ENCODE assay signal across 11 cellular contexts in genomic region chr16:16062023-16062932, GRCh38.
DNase-seq lines count a peak whose midpoint lies in the region; ATAC-seq and TF ChIP-seq lines count a peak whose summit lies in the region.
"Had no signal": no experiment of that assay in that cellular context is flagged by ENCODE, and none has a peak within 500 bp of the region (broad histone marks: within the 10 kb centered on the region; RNA-seq: fewer than 3 reads in every experiment).

No MANE protein-coding gene starts in this region.

- H3K79me2 ChIP-seq in SU-DHL-6 (ENCODE audit: insufficient read depth, low read length): no peaks in the 10 kb centered on the region

- H3K4me1 Mint-ChIP-seq in progenitor cell of endocrine pancreas (ENCODE audit: low read depth): no peaks in the 10 kb centered on the region

- no peak overlapping the region for H3K27ac Mint-ChIP-seq in progenitor cell of endocrine pancreas

- peak; percentile 12 for DNase-seq in stimulated activated CD4-positive, alpha-beta T cell treated with anti-CD3 and anti-CD28 coated beads, Interleukin-15, amount 100 ng/mL, for 24 hours
- DNase-seq in stimulated activated CD4-positive, alpha-beta T cell treated with anti-CD3 and anti-CD28 coated beads, Interleukin-12 subunit alpha, Interleukin-12 subunit beta, amount 100 ng/mL, for 4 hours: no peak
- peak in 1 of 2 donors; percentile 52 for DNase-seq in cardiac muscle cell (ENCODE audit: low read depth in 1 of 2, low spot score in 1 of 2)
- no peak for DNase-seq in uterus
- DNase-seq in ovary: no peak
- no peak for DNase-seq in progenitor cell of endocrine pancreas (ENCODE audit: low spot score, unreplicated experiment)
- DNase-seq: naive B cell, NCI-H146 had no signal

- TF ChIP-seq EP300 in ovary (IDR thresholded peaks at IDR 0.05): no peak

- no peak overlapping the region for H3K4me3 Mint-ChIP-seq in progenitor cell of endocrine pancreas (ENCODE audit: low read depth)

- 71 to 74% (median 72%) methylated on average over 16 of the region's 16 CpGs for WGBS in ovary, 3 donors

- no peak overlapping the region for H3K4me2 ChIP-seq in SU-DHL-6 (ENCODE audit: low read depth, low read length, poor library complexity, severe bottlenecking)

- no peaks in the 10 kb centered on the region for H3K4me1 ChIP-seq in cardiac muscle cell (ENCODE audit: low read depth)
- H3K4me1 ChIP-seq in uterus: no peaks in the 10 kb centered on the region
- no peaks in the 10 kb centered on the region for H3K4me1 ChIP-seq in ovary (ENCODE audit: insufficient read depth)

- H3K27me3 ChIP-seq in SU-DHL-6 (ENCODE audit: low read length) (no peaks in the 10 kb centered on the region), cardiac muscle cell (no peaks in the 10 kb centered on the region), uterus (no peaks in the 10 kb centered on the region), ovary (no peaks in the 10 kb centered on the region)

- H3K9me2 ChIP-seq in SU-DHL-6 (replicated peaks; ENCODE audit: insufficient read depth, low read length): no peaks in the 10 kb centered on the region

- TF ChIP-seq CTCF in SU-DHL-6 (IDR thresholded peaks at IDR 0.05; ENCODE audit: insufficient read depth, low read length, poor library complexity, severe bottlenecking) (no peak), cardiac muscle cell (IDR thresholded peaks at IDR 0.05; ENCODE audit: low read depth, low read length) (peak; percentile 30), uterus (IDR thresholded peaks at IDR 0.05) (no peak), ovary (IDR thresholded peaks at IDR 0.05) (no peak), progenitor cell of endocrine pancreas (IDR thresholded peaks at IDR 0.05; ENCODE audit: unreplicated experiment) (no peak)

- TF ChIP-seq POLR2A in uterus (IDR thresholded peaks at IDR 0.05) (no peak), ovary (IDR thresholded peaks at IDR 0.05) (no peak)

- peak overlapping the region; percentile 35 for H3K27ac ChIP-seq in SU-DHL-6 (ENCODE audit: low read depth, low read length)
- no peak overlapping the region for H3K27ac ChIP-seq in cardiac muscle cell
- peak overlapping the region; percentile 50 to 55 for H3K27ac ChIP-seq in uterus
- H3K27ac ChIP-seq in ovary: peak overlapping the region in 1 of 2 donors; percentile 5

- H3F3A ChIP-seq in SU-DHL-6 (ENCODE audit: insufficient read depth): peaks cover 3% of the 10 kb centered on the region; the same call in 1 of the 2 replicates

- ATAC-seq in HG03457 (IDR thresholded peaks at IDR 0.05; ENCODE audit: unreplicated experiment): no peak
- ATAC-seq: esophagus mucosa had no signal

- H3K4me3 ChIP-seq in SU-DHL-6 (ENCODE audit: insufficient read depth, low read length, poor library complexity, severe bottlenecking) (no peak overlapping the region), cardiac muscle cell (no peak overlapping the region), uterus (no peak overlapping the region), ovary (no peak overlapping the region)

- no peaks in the 10 kb centered on the region for H3K9me3 Mint-ChIP-seq in progenitor cell of endocrine pancreas (ENCODE audit: low read depth)

- H3K27me3 Mint-ChIP-seq in progenitor cell of endocrine pancreas: no peaks in the 10 kb centered on the region
- H3K27me3 Mint-ChIP-seq: naive B cell had no signal

- intact Hi-C loops in uterus (cut with DNase I; ENCODE audit: low total_unique reads) (no loop called here), ovary (cut with DNase I) (no loop called here)

- H3K9me3 ChIP-seq in SU-DHL-6 (ENCODE audit: insufficient read depth, low read length) (no peaks in the 10 kb centered on the region), cardiac muscle cell (ENCODE audit: low read depth) (no peaks in the 10 kb centered on the region), uterus (no peaks in the 10 kb centered on the region), ovary (no peaks in the 10 kb centered on the region)

- H3K9ac ChIP-seq in SU-DHL-6 (ENCODE audit: low read length): no peak overlapping the region

- no peak overlapping the region for H2AFZ ChIP-seq in SU-DHL-6 (ENCODE audit: low read depth, low read length, severe bottlenecking)

- no peaks in the 10 kb centered on the region for H4K20me1 ChIP-seq in SU-DHL-6 (ENCODE audit: low read depth, low read length)

- no peaks in the 10 kb centered on the region; the same call in 1 of the 2 replicates for H3K36me3 ChIP-seq in SU-DHL-6 (ENCODE audit: low read length)
- no peaks in the 10 kb centered on the region for H3K36me3 ChIP-seq in cardiac muscle cell
- no peaks in the 10 kb centered on the region for H3K36me3 ChIP-seq in uterus
- H3K36me3 ChIP-seq in ovary: no peaks in the 10 kb centered on the region

- peaks cover 10% of the 10 kb centered on the region for H3K36me3 Mint-ChIP-seq in progenitor cell of endocrine pancreas (ENCODE audit: insufficient read depth)
